In genomic region chr4:12724520-12724919, GRCh38 we compare ENCODE assay signal across 9 cellular contexts.
A peak's percentile ranks its signal among the peaks of the same experiment; 100 is the strongest.
DNase-seq lines count a peak whose midpoint lies in the region; ATAC-seq and TF ChIP-seq lines count a peak whose summit lies in the region.
"Had no signal": no experiment of that assay in that cellular context is flagged by ENCODE, and none has a peak within 500 bp of the region (broad histone marks: within the 10 kb centered on the region; RNA-seq: fewer than 3 reads in every experiment).

No MANE protein-coding gene starts in this region.

- no peak overlapping the region for H3K27ac Mint-ChIP-seq in neural progenitor cell
- H3K27ac Mint-ChIP-seq in activated T-helper 1 cell treated with anti-CD3 and anti-CD28 coated beads, Interleukin-12 subunit alpha, Interleukin-12 subunit beta, Interleukin-2, Interleukin-4 antibody, amounts not matched to agents 30 ng/mL and 10 ng/mL and 1 ng/mL, durations not matched to agents 14 hours and 24 hours and 36 hours: no peak overlapping the region

- H3K79me2 ChIP-seq in neural progenitor cell (ENCODE audit: low read depth): no peaks in the 10 kb centered on the region

- H3K4me1 ChIP-seq in neural progenitor cell: no peaks in the 10 kb centered on the region

- H3K4me1 Mint-ChIP-seq in neural progenitor cell: peaks cover 16% of the 10 kb centered on the region
- no peaks in the 10 kb centered on the region for H3K4me1 Mint-ChIP-seq in activated T-helper 1 cell treated with anti-CD3 and anti-CD28 coated beads, Interleukin-12 subunit alpha, Interleukin-12 subunit beta, Interleukin-2, Interleukin-4 antibody, amounts not matched to agents 30 ng/mL and 10 ng/mL and 1 ng/mL, durations not matched to agents 14 hours and 24 hours and 36 hours (ENCODE audit: low read depth)

- no peaks in the 10 kb centered on the region for H4K20me1 ChIP-seq in neural progenitor cell (ENCODE audit: low read depth)

- TF ChIP-seq CTCF in GM13976 (IDR thresholded peaks at IDR 0.05; ENCODE audit: borderline replicate concordance, control extremely low read depth, extremely low read depth, insufficient read depth, missing control alignments): peak; percentile 58
- peak; percentile 7 for TF ChIP-seq CTCF in coronary artery (IDR thresholded peaks at IDR 0.05)
- TF ChIP-seq CTCF in neural progenitor cell (IDR thresholded peaks at IDR 0.05): peak; percentile 75

- H3K9ac ChIP-seq in neural progenitor cell: no peak overlapping the region

- H3K4me3 ChIP-seq in coronary artery (peak overlapping the region; percentile 43), neural progenitor cell (no peak overlapping the region)

- H3K27ac ChIP-seq in coronary artery (no peak overlapping the region), neural progenitor cell (no peak overlapping the region)

- H2AFZ ChIP-seq in neural progenitor cell (replicated peaks): no peak overlapping the region

- no peaks in the 10 kb centered on the region for H3K27me3 ChIP-seq in neural progenitor cell

- in situ Hi-C loops in GM13976 (cut with MboI; ENCODE audit: low sequenced_read_pairs, unreplicated experiment): no loop called here

- no peaks in the 10 kb centered on the region for H3K9me3 ChIP-seq in neural progenitor cell (ENCODE audit: low read depth)

- intact Hi-C loops in activated T-helper 1 cell treated with anti-CD3 and anti-CD28 coated beads, Interleukin-12 subunit alpha, Interleukin-12 subunit beta, Interleukin-2, Interleukin-4 antibody, amounts not matched to agents 30 ng/mL and 10 ng/mL and 1 ng/mL, durations not matched to agents 14 hours and 24 hours and 36 hours (cut with micrococcal nuclease): no loop called here

- no peak for ATAC-seq in HG03139 (IDR thresholded peaks at IDR 0.05; ENCODE audit: unreplicated experiment)

- H3K9me3 Mint-ChIP-seq in neural progenitor cell: no peaks in the 10 kb centered on the region
- no peaks in the 10 kb centered on the region for H3K9me3 Mint-ChIP-seq in activated T-helper 1 cell treated with anti-CD3 and anti-CD28 coated beads, Interleukin-12 subunit alpha, Interleukin-12 subunit beta, Interleukin-2, Interleukin-4 antibody, amounts not matched to agents 30 ng/mL and 10 ng/mL and 1 ng/mL, durations not matched to agents 14 hours and 24 hours and 36 hours

- H3K4me2 ChIP-seq in neural progenitor cell: no peak overlapping the region

- no peaks in the 10 kb centered on the region for H3K36me3 ChIP-seq in neural progenitor cell

- no peak overlapping the region for H3K4me3 Mint-ChIP-seq in neural progenitor cell
- no peak overlapping the region for H3K4me3 Mint-ChIP-seq in activated T-helper 1 cell treated with anti-CD3 and anti-CD28 coated beads, Interleukin-12 subunit alpha, Interleukin-12 subunit beta, Interleukin-2, Interleukin-4 antibody, amounts not matched to agents 30 ng/mL and 10 ng/mL and 1 ng/mL, durations not matched to agents 14 hours and 24 hours and 36 hours

- no peaks in the 10 kb centered on the region for H3F3A ChIP-seq in neural progenitor cell (ENCODE audit: low read depth)

- no peak for DNase-seq in GM13976 (ENCODE audit: low spot score)
- DNase-seq in M059J (ENCODE audit: low read depth): peak; percentile 2
- no peak for DNase-seq in coronary artery (ENCODE audit: low spot score)
- peak; percentile 19 for DNase-seq in neural progenitor cell (ENCODE audit: low spot score)
- no peak for DNase-seq in activated T-helper 1 cell treated with anti-CD3 and anti-CD28 coated beads, Interleukin-12 subunit alpha, Interleukin-12 subunit beta, Interleukin-2, Interleukin-4 antibody, amounts not matched to agents 30 ng/mL and 10 ng/mL and 1 ng/mL, durations not matched to agents 14 hours and 24 hours and 36 hours (ENCODE audit: low spot score)
- no peak for DNase-seq in NCI-H2029 treated with DMSO at 0.1 percent for 48 hours (lab: John Stamatoyannopoulos, UW)
- DNase-seq in NCI-H187 (lab: John Stamatoyannopoulos, UW): no peak
- DNase-seq: activated CD8-positive, alpha-beta memory T cell treated with anti-CD3 and anti-CD28 coated beads for 24 hours had no signal

- no peaks in the 10 kb centered on the region for H3K36me3 Mint-ChIP-seq in neural progenitor cell
- no peaks in the 10 kb centered on the region for H3K36me3 Mint-ChIP-seq in activated T-helper 1 cell treated with anti-CD3 and anti-CD28 coated beads, Interleukin-12 subunit alpha, Interleukin-12 subunit beta, Interleukin-2, Interleukin-4 antibody, amounts not matched to agents 30 ng/mL and 10 ng/mL and 1 ng/mL, durations not matched to agents 14 hours and 24 hours and 36 hours (ENCODE audit: low read depth)

- H3K27me3 Mint-ChIP-seq in neural progenitor cell (ENCODE audit: insufficient read depth, low read depth): no peaks in the 10 kb centered on the region
- H3K27me3 Mint-ChIP-seq in activated T-helper 1 cell treated with anti-CD3 and anti-CD28 coated beads, Interleukin-12 subunit alpha, Interleukin-12 subunit beta, Interleukin-2, Interleukin-4 antibody, amounts not matched to agents 30 ng/mL and 10 ng/mL and 1 ng/mL, durations not matched to agents 14 hours and 24 hours and 36 hours (ENCODE audit: insufficient read depth): peaks cover 3% of the 10 kb centered on the region

Comparison
In these comparisons a context has a peak if more than half of its experiments do, and no peak if none do; other contexts are left out.
1. DNase-seq: peak in M059J (single experiment) and neural progenitor cell (single experiment); none in GM13976 (single experiment), coronary artery (single experiment), activated T-helper 1 cell treated with anti-CD3 and anti-CD28 coated beads, Interleukin-12 subunit alpha, Interleukin-12 subunit beta, Interleukin-2, Interleukin-4 antibody, amounts not matched to agents 30 ng/mL and 10 ng/mL and 1 ng/mL, durations not matched to agents 14 hours and 24 hours and 36 hours (single experiment), NCI-H2029 treated with DMSO at 0.1 percent for 48 hours (single experiment) and NCI-H187 (0 of 2).
2. CTCF ChIP-seq: peak in every context shown above with its lines; median percentile 75 in neural progenitor cell; 58 in GM13976; 7 in coronary artery.